Comparison of ENCODE assay signal across 27 cellular contexts in genomic region chr7:127017196-127017595, GRCh38.
"Had no signal": no experiment of that assay in that cellular context is flagged by ENCODE, and none has a peak within 500 bp of the region (broad histone marks: within the 10 kb centered on the region; RNA-seq: fewer than 3 reads in every experiment).

No MANE protein-coding gene starts in this region.

- FAIRE-seq: colon, endometrium, endothelial cell of umbilical vein, frontal cortex had no signal

- DNase-seq: colonic mucosa; cortex of kidney; dermis blood vessel endothelial cell; dorsolateral prefrontal cortex; effector CD4-positive, alpha-beta T cell; effector CD8-positive, alpha-beta T cell; effector memory CD4-positive, alpha-beta T cell; effector memory CD8-positive, alpha-beta T cell; endodermal cell; erythroblast; esophagus squamous epithelium; foreskin fibroblast; foreskin keratinocyte; foreskin melanocyte; gastrocnemius medialis; glutamatergic neuron; heart left ventricle; heart right ventricle had no signal

- H3K4me3 ChIP-seq: colonic mucosa, coronary artery, dorsolateral prefrontal cortex, esophagus muscularis mucosa, esophagus squamous epithelium, gastrocnemius medialis, gastroesophageal sphincter, heart left ventricle, heart right ventricle had no signal

- ATAC-seq: effector memory CD8-positive, alpha-beta T cell; esophagus mucosa; foreskin keratinocyte; gastrocnemius medialis; gastroesophageal sphincter; heart left ventricle; heart right ventricle had no signal

- H3K27me3 ChIP-seq: colonic mucosa, dorsolateral prefrontal cortex, esophagus muscularis mucosa, esophagus squamous epithelium, foreskin keratinocyte, gastrocnemius medialis, gastroesophageal sphincter, heart left ventricle, heart right ventricle had no signal

- H3K27ac ChIP-seq: colonic mucosa, coronary artery, dorsolateral prefrontal cortex, epithelial cell of prostate, esophagus muscularis mucosa, esophagus squamous epithelium, foreskin keratinocyte, gastrocnemius medialis, gastroesophageal sphincter, heart left ventricle, heart right ventricle had no signal

- H3K9me3 ChIP-seq: colonic mucosa, esophagus muscularis mucosa, esophagus squamous epithelium, gastrocnemius medialis, gastroesophageal sphincter, heart left ventricle, heart right ventricle had no signal

- H3K4me1 ChIP-seq: colonic mucosa, esophagus muscularis mucosa, esophagus squamous epithelium, foreskin keratinocyte, gastrocnemius medialis, gastroesophageal sphincter, heart left ventricle, heart right ventricle had no signal

- H3K36me3 ChIP-seq: colonic mucosa, esophagus muscularis mucosa, esophagus squamous epithelium, gastrocnemius medialis, gastroesophageal sphincter, heart left ventricle, heart right ventricle had no signal
